Comparison of ENCODE assay signal across 1 cellular context in the genomic region with DNA sequence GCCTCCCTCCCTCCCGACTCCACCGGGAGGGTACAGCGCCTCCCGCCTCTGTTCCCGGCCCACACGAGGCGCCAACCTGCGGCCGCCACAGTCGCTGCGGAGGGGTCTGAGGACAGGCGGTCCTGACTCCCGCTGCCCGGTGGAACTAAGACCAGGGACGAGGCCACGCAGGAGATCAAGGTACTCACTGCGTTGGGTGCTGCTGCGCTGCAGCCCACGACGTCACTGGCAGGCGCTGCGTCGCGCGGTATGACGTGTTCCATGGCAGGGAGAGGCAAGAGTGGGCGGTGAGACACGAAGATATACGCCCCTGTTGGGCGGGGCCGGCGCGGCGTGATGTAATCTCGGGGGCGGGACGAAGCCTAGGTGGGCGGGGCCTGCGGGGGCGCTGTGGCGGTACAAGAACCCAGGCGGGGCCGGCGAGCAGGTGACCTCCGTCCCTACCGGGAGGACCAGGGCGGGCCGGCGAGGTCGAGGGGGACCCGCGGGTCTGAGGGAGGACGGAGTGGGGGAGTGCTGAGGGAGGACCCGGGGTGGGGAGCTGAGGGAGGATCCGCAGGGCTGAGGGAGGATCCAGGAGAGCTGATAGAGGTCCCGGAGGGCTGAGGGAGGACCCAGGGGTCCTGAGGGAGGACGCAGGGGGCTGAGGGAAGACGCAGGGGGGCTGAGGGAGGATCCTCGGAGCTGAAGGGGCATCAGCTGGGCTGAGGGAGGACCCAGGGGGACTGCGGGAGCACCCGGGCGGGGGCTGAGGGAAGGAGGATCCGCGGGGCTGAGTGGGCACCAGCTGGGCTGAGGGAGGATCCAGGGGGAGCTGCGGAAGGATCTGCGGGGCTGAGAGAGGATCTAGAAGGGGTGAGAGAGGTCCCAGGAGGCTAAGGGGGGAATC.
TF ChIP-seq lines count a peak whose summit lies in the region.

A gene (minus strand): TSS at position 227 of the 889 bp plus-strand sequence. CDS start 1,039 bp downstream, outside the sequence.

TF ChIP-seq in K562, 482 proteins besides CTCF, POLR2A, EP300 and RAD21 (continued from another document and continues in another):
- TF ChIP-seq, protein P1, sequence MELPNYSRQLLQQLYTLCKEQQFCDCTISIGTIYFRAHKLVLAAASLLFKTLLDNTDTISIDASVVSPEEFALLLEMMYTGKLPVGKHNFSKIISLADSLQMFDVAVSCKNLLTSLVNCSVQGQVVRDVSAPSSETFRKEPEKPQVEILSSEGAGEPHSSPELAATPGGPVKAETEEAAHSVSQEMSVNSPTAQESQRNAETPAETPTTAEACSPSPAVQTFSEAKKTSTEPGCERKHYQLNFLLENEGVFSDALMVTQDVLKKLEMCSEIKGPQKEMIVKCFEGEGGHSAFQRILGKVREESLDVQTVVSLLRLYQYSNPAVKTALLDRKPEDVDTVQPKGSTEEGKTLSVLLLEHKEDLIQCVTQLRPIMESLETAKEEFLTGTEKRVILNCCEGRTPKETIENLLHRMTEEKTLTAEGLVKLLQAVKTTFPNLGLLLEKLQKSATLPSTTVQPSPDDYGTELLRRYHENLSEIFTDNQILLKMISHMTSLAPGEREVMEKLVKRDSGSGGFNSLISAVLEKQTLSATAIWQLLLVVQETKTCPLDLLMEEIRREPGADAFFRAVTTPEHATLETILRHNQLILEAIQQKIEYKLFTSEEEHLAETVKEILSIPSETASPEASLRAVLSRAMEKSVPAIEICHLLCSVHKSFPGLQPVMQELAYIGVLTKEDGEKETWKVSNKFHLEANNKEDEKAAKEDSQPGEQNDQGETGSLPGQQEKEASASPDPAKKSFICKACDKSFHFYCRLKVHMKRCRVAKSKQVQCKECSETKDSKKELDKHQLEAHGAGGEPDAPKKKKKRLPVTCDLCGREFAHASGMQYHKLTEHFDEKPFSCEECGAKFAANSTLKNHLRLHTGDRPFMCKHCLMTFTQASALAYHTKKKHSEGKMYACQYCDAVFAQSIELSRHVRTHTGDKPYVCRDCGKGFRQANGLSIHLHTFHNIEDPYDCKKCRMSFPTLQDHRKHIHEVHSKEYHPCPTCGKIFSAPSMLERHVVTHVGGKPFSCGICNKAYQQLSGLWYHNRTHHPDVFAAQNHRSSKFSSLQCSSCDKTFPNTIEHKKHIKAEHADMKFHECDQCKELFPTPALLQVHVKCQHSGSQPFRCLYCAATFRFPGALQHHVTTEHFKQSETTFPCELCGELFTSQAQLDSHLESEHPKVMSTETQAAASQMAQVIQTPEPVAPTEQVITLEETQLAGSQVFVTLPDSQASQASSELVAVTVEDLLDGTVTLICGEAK (IDR thresholded peaks at IDR 0.05): peak; percentile 15; the same call in 1 of the 2 replicates
- TF ChIP-seq, protein P1 (CRISPR knock-in tag; IDR thresholded peaks at IDR 0.05): no peak
- TF ChIP-seq ZBTB17 (CRISPR knock-in tag; IDR thresholded peaks at IDR 0.05): no peak
- peak; percentile 90 for TF ChIP-seq RBBP5 (IDR thresholded peaks at IDR 0.05; ENCODE audit: borderline replicate concordance, insufficient read depth, low read length, poor library complexity, severe bottlenecking)
- TF ChIP-seq, protein P2, sequence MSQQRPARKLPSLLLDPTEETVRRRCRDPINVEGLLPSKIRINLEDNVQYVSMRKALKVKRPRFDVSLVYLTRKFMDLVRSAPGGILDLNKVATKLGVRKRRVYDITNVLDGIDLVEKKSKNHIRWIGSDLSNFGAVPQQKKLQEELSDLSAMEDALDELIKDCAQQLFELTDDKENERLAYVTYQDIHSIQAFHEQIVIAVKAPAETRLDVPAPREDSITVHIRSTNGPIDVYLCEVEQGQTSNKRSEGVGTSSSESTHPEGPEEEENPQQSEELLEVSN (IDR thresholded peaks at IDR 0.05; ENCODE audit: borderline replicate concordance in 1 of 2, extremely low read depth in 1 of 2, insufficient read depth in 1 of 2, insufficient read length in 1 of 2, low read depth in 1 of 2, low read length in 1 of 2, poor library complexity in 1 of 2, severe bottlenecking in 1 of 2): peak; percentile 33 to 84
- no peak for TF ChIP-seq DMBX1 (CRISPR knock-in tag; IDR thresholded peaks at IDR 0.05; ENCODE audit: borderline replicate concordance)
- no peak for TF ChIP-seq WHSC1 (IDR thresholded peaks at IDR 0.05; ENCODE audit: low read length)
- TF ChIP-seq, protein P3, sequence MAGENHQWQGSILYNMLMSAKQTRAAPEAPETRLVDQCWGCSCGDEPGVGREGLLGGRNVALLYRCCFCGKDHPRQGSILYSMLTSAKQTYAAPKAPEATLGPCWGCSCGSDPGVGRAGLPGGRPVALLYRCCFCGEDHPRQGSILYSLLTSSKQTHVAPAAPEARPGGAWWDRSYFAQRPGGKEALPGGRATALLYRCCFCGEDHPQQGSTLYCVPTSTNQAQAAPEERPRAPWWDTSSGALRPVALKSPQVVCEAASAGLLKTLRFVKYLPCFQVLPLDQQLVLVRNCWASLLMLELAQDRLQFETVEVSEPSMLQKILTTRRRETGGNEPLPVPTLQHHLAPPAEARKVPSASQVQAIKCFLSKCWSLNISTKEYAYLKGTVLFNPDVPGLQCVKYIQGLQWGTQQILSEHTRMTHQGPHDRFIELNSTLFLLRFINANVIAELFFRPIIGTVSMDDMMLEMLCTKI (IDR thresholded peaks at IDR 0.05; ENCODE audit: partially characterized antibody): no peak
- TF ChIP-seq, protein P4, sequence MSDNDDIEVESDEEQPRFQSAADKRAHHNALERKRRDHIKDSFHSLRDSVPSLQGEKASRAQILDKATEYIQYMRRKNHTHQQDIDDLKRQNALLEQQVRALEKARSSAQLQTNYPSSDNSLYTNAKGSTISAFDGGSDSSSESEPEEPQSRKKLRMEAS (CRISPR knock-in tag; IDR thresholded peaks at IDR 0.05): peak; percentile 67; the same call in 1 of the 2 replicates
- peak; percentile 96 for TF ChIP-seq DIDO1 (tag; IDR thresholded peaks at IDR 0.05; ENCODE audit: low read depth)
- no peak; the same call in 1 of the 2 replicates for TF ChIP-seq ZC3H8 (IDR thresholded peaks at IDR 0.05)
- TF ChIP-seq, protein P5, sequence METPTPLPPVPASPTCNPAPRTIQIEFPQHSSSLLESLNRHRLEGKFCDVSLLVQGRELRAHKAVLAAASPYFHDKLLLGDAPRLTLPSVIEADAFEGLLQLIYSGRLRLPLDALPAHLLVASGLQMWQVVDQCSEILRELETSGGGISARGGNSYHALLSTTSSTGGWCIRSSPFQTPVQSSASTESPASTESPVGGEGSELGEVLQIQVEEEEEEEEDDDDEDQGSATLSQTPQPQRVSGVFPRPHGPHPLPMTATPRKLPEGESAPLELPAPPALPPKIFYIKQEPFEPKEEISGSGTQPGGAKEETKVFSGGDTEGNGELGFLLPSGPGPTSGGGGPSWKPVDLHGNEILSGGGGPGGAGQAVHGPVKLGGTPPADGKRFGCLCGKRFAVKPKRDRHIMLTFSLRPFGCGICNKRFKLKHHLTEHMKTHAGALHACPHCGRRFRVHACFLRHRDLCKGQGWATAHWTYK (CRISPR knock-in tag; IDR thresholded peaks at IDR 0.05): peak; percentile 35
- no peak for TF ChIP-seq ZNF717 (CRISPR knock-in tag; IDR thresholded peaks at IDR 0.05)
- no peak for TF ChIP-seq ZNF644 (tag; IDR thresholded peaks at IDR 0.05; ENCODE audit: low read depth)
- peak; percentile 93 for TF ChIP-seq POLR2B (IDR thresholded peaks at IDR 0.05; ENCODE audit: low read depth, partially characterized antibody)
- peak; percentile 64; the same call in 1 of the 2 replicates for TF ChIP-seq GTF2E2 (tag; IDR thresholded peaks at IDR 0.05)
- TF ChIP-seq CREM (IDR thresholded peaks at IDR 0.05; ENCODE audit: low read depth): peak; percentile 100
- no peak for TF ChIP-seq ZNF146 (CRISPR knock-in tag; IDR thresholded peaks at IDR 0.05; ENCODE audit: unreplicated experiment)
- peak; percentile 99 for TF ChIP-seq NBN (IDR thresholded peaks at IDR 0.05; ENCODE audit: low read depth)
- no peak for TF ChIP-seq HDGF (IDR thresholded peaks at IDR 0.05)
- no peak for TF ChIP-seq SNIP1 (IDR thresholded peaks at IDR 0.05; ENCODE audit: low read depth)
- peak; percentile 79 for TF ChIP-seq ZBTB7A (IDR thresholded peaks at IDR 0.05; ENCODE audit: borderline replicate concordance, control insufficient read depth, low read depth, low read length)
- TF ChIP-seq EGR1 (conservative IDR thresholded peaks at IDR 0.05): peak; percentile 99
- 0 out of 2 replicates have a peak, but pooled peaks have one; percentile 71 for TF ChIP-seq TARDBP (IDR thresholded peaks at IDR 0.05)
- TF ChIP-seq, protein P6, sequence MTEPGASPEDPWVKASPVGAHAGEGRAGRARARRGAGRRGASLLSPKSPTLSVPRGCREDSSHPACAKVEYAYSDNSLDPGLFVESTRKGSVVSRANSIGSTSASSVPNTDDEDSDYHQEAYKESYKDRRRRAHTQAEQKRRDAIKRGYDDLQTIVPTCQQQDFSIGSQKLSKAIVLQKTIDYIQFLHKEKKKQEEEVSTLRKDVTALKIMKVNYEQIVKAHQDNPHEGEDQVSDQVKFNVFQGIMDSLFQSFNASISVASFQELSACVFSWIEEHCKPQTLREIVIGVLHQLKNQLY (CRISPR knock-in tag; conservative IDR thresholded peaks at IDR 0.05): no peak
- TF ChIP-seq CHD1 (IDR thresholded peaks at IDR 0.05; ENCODE audit: low read length): no peak
- TF ChIP-seq SRSF7 (optimal IDR thresholded peaks at IDR 0.05; ENCODE audit: low read depth, low read length): no peak
- no peak for TF ChIP-seq SRSF3 (IDR thresholded peaks at IDR 0.05; ENCODE audit: insufficient read depth, low read length)
- TF ChIP-seq MTA1 (IDR thresholded peaks at IDR 0.05; ENCODE audit: borderline replicate concordance): peak; percentile 100
- TF ChIP-seq L3MBTL2 (IDR thresholded peaks at IDR 0.05): no peak
- TF ChIP-seq BACH1 (tag; IDR thresholded peaks at IDR 0.05): no peak
- 0 out of 2 replicates have a peak, but pooled peaks have one; percentile 81 for TF ChIP-seq CBX1 (IDR thresholded peaks at IDR 0.05; ENCODE audit: low read depth)
- TF ChIP-seq, protein P7, sequence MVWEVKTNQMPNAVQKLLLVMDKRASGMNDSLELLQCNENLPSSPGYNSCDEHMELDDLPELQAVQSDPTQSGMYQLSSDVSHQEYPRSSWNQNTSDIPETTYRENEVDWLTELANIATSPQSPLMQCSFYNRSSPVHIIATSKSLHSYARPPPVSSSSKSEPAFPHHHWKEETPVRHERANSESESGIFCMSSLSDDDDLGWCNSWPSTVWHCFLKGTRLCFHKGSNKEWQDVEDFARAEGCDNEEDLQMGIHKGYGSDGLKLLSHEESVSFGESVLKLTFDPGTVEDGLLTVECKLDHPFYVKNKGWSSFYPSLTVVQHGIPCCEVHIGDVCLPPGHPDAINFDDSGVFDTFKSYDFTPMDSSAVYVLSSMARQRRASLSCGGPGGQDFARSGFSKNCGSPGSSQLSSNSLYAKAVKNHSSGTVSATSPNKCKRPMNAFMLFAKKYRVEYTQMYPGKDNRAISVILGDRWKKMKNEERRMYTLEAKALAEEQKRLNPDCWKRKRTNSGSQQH (CRISPR knock-in tag; IDR thresholded peaks at IDR 0.05): no peak
- TF ChIP-seq, protein P8, sequence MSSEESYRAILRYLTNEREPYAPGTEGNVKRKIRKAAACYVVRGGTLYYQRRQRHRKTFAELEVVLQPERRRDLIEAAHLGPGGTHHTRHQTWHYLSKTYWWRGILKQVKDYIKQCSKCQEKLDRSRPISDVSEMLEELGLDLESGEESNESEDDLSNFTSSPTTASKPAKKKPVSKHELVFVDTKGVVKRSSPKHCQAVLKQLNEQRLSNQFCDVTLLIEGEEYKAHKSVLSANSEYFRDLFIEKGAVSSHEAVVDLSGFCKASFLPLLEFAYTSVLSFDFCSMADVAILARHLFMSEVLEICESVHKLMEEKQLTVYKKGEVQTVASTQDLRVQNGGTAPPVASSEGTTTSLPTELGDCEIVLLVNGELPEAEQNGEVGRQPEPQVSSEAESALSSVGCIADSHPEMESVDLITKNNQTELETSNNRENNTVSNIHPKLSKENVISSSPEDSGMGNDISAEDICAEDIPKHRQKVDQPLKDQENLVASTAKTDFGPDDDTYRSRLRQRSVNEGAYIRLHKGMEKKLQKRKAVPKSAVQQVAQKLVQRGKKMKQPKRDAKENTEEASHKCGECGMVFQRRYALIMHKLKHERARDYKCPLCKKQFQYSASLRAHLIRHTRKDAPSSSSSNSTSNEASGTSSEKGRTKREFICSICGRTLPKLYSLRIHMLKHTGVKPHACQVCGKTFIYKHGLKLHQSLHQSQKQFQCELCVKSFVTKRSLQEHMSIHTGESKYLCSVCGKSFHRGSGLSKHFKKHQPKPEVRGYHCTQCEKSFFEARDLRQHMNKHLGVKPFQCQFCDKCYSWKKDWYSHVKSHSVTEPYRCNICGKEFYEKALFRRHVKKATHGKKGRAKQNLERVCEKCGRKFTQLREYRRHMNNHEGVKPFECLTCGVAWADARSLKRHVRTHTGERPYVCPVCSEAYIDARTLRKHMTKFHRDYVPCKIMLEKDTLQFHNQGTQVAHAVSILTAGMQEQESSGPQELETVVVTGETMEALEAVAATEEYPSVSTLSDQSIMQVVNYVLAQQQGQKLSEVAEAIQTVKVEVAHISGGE (CRISPR knock-in tag; IDR thresholded peaks at IDR 0.05): peak in 1 of 3 experiments; percentile 33; a peak in 1 of 6 replicates
- TF ChIP-seq CTBP1 (IDR thresholded peaks at IDR 0.05; ENCODE audit: borderline replicate concordance): peak; percentile 57; the same call in 1 of the 2 replicates
- 0 out of 2 replicates have a peak, but pooled peaks have one; percentile 70 for TF ChIP-seq ZNF165 (CRISPR knock-in tag; IDR thresholded peaks at IDR 0.05; ENCODE audit: borderline replicate concordance)
- no peak for TF ChIP-seq CREBBP (IDR thresholded peaks at IDR 0.05; ENCODE audit: low read depth, low read length)
- no peak for TF ChIP-seq EZH2 (IDR thresholded peaks at IDR 0.05; ENCODE audit: borderline replicate concordance, low read depth, low read length)
- TF ChIP-seq RBM25 (IDR thresholded peaks at IDR 0.05; ENCODE audit: low read depth, low read length, severe bottlenecking): no peak
